In the genomic region with DNA sequence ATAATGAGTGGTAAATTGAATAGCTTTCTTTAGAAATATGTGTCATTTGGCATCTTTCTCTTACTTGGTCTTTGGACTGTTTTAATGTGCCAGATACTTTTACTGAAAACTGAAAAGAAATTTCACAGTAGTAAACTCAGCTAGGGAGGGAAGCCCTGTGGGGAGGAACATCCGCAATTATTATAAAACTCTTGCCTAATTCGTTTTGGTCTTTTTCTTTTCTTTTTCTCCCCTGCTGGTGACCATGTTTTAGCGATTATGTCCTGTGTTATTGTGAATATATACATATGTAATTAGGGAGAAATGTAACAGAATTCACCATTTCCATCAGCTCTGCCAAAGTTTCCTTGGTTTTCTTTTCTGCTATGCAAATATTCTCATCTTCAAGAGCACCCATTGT, we compare ENCODE assay signal across 1 cellular context.
TF ChIP-seq lines count a peak whose summit lies in the region.

No MANE protein-coding gene starts in this region.

TF ChIP-seq in GM23338, 12 proteins besides CTCF, POLR2A, EP300 and RAD21 (continued from another document):
- TF ChIP-seq, protein P1, sequence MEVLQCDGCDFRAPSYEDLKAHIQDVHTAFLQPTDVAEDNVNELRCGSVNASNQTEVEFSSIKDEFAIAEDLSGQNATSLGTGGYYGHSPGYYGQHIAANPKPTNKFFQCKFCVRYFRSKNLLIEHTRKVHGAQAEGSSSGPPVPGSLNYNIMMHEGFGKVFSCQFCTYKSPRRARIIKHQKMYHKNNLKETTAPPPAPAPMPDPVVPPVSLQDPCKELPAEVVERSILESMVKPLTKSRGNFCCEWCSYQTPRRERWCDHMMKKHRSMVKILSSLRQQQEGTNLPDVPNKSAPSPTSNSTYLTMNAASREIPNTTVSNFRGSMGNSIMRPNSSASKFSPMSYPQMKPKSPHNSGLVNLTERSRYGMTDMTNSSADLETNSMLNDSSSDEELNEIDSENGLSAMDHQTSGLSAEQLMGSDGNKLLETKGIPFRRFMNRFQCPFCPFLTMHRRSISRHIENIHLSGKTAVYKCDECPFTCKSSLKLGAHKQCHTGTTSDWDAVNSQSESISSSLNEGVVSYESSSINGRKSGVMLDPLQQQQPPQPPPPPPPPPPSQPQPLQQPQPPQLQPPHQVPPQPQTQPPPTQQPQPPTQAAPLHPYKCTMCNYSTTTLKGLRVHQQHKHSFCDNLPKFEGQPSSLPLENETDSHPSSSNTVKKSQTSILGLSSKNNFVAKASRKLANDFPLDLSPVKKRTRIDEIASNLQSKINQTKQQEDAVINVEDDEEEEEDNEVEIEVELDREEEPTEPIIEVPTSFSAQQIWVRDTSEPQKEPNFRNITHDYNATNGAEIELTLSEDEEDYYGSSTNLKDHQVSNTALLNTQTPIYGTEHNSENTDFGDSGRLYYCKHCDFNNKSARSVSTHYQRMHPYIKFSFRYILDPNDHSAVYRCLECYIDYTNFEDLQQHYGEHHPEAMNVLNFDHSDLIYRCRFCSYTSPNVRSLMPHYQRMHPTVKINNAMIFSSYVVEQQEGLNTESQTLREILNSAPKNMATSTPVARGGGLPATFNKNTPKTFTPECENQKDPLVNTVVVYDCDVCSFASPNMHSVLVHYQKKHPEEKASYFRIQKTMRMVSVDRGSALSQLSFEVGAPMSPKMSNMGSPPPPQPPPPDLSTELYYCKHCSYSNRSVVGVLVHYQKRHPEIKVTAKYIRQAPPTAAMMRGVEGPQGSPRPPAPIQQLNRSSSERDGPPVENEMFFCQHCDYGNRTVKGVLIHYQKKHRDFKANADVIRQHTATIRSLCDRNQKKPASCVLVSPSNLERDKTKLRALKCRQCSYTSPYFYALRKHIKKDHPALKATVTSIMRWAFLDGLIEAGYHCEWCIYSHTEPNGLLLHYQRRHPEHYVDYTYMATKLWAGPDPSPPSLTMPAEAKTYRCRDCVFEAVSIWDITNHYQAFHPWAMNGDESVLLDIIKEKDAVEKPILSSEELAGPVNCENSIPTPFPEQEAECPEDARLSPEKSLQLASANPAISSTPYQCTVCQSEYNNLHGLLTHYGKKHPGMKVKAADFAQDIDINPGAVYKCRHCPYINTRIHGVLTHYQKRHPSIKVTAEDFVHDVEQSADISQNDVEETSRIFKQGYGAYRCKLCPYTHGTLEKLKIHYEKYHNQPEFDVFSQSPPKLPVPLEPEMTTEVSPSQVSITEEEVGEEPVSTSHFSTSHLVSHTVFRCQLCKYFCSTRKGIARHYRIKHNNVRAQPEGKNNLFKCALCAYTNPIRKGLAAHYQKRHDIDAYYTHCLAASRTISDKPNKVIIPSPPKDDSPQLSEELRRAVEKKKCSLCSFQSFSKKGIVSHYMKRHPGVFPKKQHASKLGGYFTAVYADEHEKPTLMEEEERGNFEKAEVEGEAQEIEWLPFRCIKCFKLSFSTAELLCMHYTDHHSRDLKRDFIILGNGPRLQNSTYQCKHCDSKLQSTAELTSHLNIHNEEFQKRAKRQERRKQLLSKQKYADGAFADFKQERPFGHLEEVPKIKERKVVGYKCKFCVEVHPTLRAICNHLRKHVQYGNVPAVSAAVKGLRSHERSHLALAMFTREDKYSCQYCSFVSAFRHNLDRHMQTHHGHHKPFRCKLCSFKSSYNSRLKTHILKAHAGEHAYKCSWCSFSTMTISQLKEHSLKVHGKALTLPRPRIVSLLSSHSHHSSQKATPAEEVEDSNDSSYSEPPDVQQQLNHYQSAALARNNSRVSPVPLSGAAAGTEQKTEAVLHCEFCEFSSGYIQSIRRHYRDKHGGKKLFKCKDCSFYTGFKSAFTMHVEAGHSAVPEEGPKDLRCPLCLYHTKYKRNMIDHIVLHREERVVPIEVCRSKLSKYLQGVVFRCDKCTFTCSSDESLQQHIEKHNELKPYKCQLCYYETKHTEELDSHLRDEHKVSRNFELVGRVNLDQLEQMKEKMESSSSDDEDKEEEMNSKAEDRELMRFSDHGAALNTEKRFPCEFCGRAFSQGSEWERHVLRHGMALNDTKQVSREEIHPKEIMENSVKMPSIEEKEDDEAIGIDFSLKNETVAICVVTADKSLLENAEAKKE (CRISPR knock-in tag; IDR thresholded peaks at IDR 0.05): no peak
- TF ChIP-seq EZH2phosphoT487 (IDR thresholded peaks at IDR 0.05; ENCODE audit: unreplicated experiment) (no peak), NANOG (IDR thresholded peaks at IDR 0.05; ENCODE audit: borderline replicate concordance) (no peak)
- TF ChIP-seq, protein P2, sequence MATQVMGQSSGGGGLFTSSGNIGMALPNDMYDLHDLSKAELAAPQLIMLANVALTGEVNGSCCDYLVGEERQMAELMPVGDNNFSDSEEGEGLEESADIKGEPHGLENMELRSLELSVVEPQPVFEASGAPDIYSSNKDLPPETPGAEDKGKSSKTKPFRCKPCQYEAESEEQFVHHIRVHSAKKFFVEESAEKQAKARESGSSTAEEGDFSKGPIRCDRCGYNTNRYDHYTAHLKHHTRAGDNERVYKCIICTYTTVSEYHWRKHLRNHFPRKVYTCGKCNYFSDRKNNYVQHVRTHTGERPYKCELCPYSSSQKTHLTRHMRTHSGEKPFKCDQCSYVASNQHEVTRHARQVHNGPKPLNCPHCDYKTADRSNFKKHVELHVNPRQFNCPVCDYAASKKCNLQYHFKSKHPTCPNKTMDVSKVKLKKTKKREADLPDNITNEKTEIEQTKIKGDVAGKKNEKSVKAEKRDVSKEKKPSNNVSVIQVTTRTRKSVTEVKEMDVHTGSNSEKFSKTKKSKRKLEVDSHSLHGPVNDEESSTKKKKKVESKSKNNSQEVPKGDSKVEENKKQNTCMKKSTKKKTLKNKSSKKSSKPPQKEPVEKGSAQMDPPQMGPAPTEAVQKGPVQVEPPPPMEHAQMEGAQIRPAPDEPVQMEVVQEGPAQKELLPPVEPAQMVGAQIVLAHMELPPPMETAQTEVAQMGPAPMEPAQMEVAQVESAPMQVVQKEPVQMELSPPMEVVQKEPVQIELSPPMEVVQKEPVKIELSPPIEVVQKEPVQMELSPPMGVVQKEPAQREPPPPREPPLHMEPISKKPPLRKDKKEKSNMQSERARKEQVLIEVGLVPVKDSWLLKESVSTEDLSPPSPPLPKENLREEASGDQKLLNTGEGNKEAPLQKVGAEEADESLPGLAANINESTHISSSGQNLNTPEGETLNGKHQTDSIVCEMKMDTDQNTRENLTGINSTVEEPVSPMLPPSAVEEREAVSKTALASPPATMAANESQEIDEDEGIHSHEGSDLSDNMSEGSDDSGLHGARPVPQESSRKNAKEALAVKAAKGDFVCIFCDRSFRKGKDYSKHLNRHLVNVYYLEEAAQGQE (IDR thresholded peaks at IDR 0.05; ENCODE audit: unreplicated experiment): no peak
